Comparison of ENCODE assay signal across 2 cellular contexts in the genomic region with DNA sequence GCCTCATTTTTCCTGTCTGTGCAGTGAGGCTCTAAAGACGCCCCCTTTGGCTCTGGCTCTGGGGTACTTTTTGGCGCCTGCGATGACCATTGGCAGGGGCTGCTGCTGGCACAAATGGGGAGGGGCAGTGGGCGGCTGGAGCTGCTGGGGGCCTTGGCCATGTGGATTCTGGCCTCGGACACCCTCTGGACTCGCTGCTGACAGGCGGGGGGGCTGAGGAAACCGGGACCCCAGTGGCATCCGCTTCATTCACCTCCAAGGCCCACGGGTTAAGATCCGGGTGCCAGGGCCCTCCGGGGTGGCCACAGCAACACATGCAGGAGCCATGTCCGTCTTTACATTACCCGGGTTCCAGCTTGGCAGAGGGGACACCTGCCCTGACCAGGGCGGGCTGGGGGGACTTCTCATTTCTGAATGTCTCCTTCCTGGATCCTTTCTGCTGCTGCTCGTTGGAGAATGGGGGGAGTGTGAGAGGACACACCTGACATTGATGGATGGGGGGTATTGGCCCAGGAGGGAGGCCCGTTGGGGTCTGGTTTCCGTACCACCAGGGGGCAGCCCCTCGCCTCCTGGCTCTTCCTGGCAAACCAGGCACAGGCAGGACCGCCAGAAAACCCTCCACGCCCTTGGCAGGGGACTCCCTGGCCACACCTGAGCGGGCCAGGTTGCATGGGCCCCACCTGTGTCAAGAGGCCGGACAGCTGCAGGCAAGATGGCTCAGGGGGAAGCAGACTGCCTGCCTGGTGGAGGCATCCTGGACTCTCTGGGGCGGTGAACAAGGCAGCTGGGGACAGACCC.
TF ChIP-seq lines count a peak whose summit lies in the region.

No MANE protein-coding gene starts in this region.

TF ChIP-seq in HepG2, 621 proteins besides CTCF, POLR2A, EP300 and RAD21:
- TF ChIP-seq HOXD1 (CRISPR knock-in tag; IDR thresholded peaks at IDR 0.05) = 0 out of 2 replicates have a peak, but pooled peaks have one; percentile 47
- TF ChIP-seq PPARG (CRISPR knock-in tag; conservative IDR thresholded peaks at IDR 0.05) = no peak
- TF ChIP-seq, protein P1, sequence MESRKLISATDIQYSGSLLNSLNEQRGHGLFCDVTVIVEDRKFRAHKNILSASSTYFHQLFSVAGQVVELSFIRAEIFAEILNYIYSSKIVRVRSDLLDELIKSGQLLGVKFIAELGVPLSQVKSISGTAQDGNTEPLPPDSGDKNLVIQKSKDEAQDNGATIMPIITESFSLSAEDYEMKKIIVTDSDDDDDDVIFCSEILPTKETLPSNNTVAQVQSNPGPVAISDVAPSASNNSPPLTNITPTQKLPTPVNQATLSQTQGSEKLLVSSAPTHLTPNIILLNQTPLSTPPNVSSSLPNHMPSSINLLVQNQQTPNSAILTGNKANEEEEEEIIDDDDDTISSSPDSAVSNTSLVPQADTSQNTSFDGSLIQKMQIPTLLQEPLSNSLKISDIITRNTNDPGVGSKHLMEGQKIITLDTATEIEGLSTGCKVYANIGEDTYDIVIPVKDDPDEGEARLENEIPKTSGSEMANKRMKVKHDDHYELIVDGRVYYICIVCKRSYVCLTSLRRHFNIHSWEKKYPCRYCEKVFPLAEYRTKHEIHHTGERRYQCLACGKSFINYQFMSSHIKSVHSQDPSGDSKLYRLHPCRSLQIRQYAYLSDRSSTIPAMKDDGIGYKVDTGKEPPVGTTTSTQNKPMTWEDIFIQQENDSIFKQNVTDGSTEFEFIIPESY (CRISPR knock-in tag; IDR thresholded peaks at IDR 0.05) = peak; percentile 39; the same call in 1 of the 2 replicates
- TF ChIP-seq MYC (CRISPR knock-in tag; IDR thresholded peaks at IDR 0.05; ENCODE audit: borderline replicate concordance) = 0 out of 2 replicates have a peak, but pooled peaks have one; percentile 15
- TF ChIP-seq ZFP82 (CRISPR knock-in tag; IDR thresholded peaks at IDR 0.05; ENCODE audit: borderline replicate concordance) = no peak

TF ChIP-seq in endothelial cell of umbilical vein, 7 proteins besides CTCF, POLR2A, EP300 and RAD21:
- no peak for TF ChIP-seq MYC (IDR thresholded peaks at IDR 0.05; ENCODE audit: low read depth, low read length)
- no peak for TF ChIP-seq MAX (IDR thresholded peaks at IDR 0.05; ENCODE audit: insufficient read depth, insufficient read length)
- no peak for TF ChIP-seq POLR2AphosphoS5 (IDR thresholded peaks at IDR 0.05; ENCODE audit: insufficient read depth, low read depth, low read length)
- no peak for TF ChIP-seq GATA2 (IDR thresholded peaks at IDR 0.05; ENCODE audit: insufficient read depth, insufficient read length, low read depth, low read length)
- TF ChIP-seq EZH2 (IDR thresholded peaks at IDR 0.05; ENCODE audit: borderline replicate concordance, low read depth, low read length, severe bottlenecking) = no peak
- no peak for TF ChIP-seq FOS (IDR thresholded peaks at IDR 0.05; ENCODE audit: borderline replicate concordance, insufficient read depth, low read length)
- TF ChIP-seq JUN (IDR thresholded peaks at IDR 0.05; ENCODE audit: borderline replicate concordance, insufficient read depth, insufficient read length, low read depth) = no peak
